Comparison of ENCODE assay signal across 9 cellular contexts in genomic region chr20:34222208-34222607, GRCh38. TPM values are rescaled to one million over a fixed set of nuclear protein-coding genes. Genes with fewer than 3 reads are reported as not detected.
DNase-seq lines count a peak whose midpoint lies in the region; ATAC-seq, FAIRE-seq and TF ChIP-seq lines count a peak whose summit lies in the region.
"Had no signal": no experiment of that assay in that cellular context is flagged by ENCODE, and none has a peak within 500 bp of the region (broad histone marks: within the 10 kb centered on the region; RNA-seq: fewer than 3 reads in every experiment).

No MANE protein-coding gene starts in this region.

- intact Hi-C loops in PC-9 (cut with micrococcal nuclease; ENCODE audit: unreplicated experiment), result no loop called here

- CTCF ChIA-PET in PC-9 (lab: Charles Lee), result interaction anchor here (0.7 kb wide), 1 partner anchor 32 kb away, joined by 3 read pairs; no protein-coding TSS in a partner anchor

- FAIRE-seq in H54 (lab: Jason Lieb, UNC), result no peak

- no peaks in the 10 kb centered on the region for H3K9me2 ChIP-seq in PC-9 (ENCODE audit: insufficient read depth)

- H3K4me2 ChIP-seq in OCI-LY3 (ENCODE audit: low read length) (peak overlapping the region; percentile 13; the same call in 1 of the 2 replicates), smooth muscle cell (peak overlapping the region; percentile 3), PC-9 (no peak overlapping the region)

- no peak for TF ChIP-seq POLR2A in H54 (IDR thresholded peaks at IDR 0.05; ENCODE audit: low read depth, low read length)

- H3K27me3 ChIP-seq in OCI-LY3 (ENCODE audit: low read depth, low read length) (no peaks in the 10 kb centered on the region), smooth muscle cell (ENCODE audit: low read depth) (no peaks in the 10 kb centered on the region), PC-9 (ENCODE audit: insufficient read depth, low read depth) (0 out of 2 replicates have a peak, but pooled peaks cover 3% of the 10 kb centered on the region)

- no peak overlapping the region for H3K4me3 ChIP-seq in OCI-LY3 (ENCODE audit: low read length)
- H3K4me3 ChIP-seq in epithelial cell of esophagus (ENCODE audit: low read length), result no peak overlapping the region
- no peak overlapping the region for H3K4me3 ChIP-seq in smooth muscle cell
- H3K4me3 ChIP-seq in PC-9, result no peak overlapping the region

- no peak for ATAC-seq in HG02884 (IDR thresholded peaks at IDR 0.05; ENCODE audit: unreplicated experiment)

- POLR2A ChIA-PET in PC-9 (lab: Charles Lee; ENCODE audit: unreplicated experiment), result interaction anchor here (0.6 kb wide), 1 partner anchor 140 kb away, joined by 12 read pairs; no protein-coding TSS in a partner anchor

- H3K79me2 ChIP-seq in OCI-LY3 (ENCODE audit: low read length) (no peaks in the 10 kb centered on the region), smooth muscle cell (ENCODE audit: low read depth) (no peaks in the 10 kb centered on the region), PC-9 (ENCODE audit: low read depth) (no peaks in the 10 kb centered on the region)

- DNase-seq in H54 (ENCODE audit: insufficient read length, low spot score) (peak; percentile 33), epithelial cell of esophagus (ENCODE audit: low read depth) (peak; percentile 82), smooth muscle cell (lab: John Stamatoyannopoulos, UW; ENCODE audit: unreplicated experiment) (no peak), PC-9 (no peak)
- no peak for DNase-seq in stimulated activated CD4-positive, alpha-beta T cell treated with anti-CD3 and anti-CD28 coated beads, Interleukin-4, amount 100 ng/mL, for 4 hours
- DNase-seq: activated effector memory CD4-positive, alpha-beta T cell treated with Interleukin-2 at 50 U/mL for 16 hours; NCI-H345 had no signal

- BruUV-seq in PC-9 (replicated peaks; lab: Mats Ljungman, UMichigan), result no TSS peak

- TF ChIP-seq CTCF in OCI-LY3 (IDR thresholded peaks at IDR 0.05; ENCODE audit: low read depth, low read length), result no peak
- TF ChIP-seq CTCF in epithelial cell of esophagus (IDR thresholded peaks at IDR 0.05; ENCODE audit: insufficient read depth, low read depth, low read length, missing control alignments), result no peak
- no peak for TF ChIP-seq CTCF in smooth muscle cell (IDR thresholded peaks at IDR 0.05; ENCODE audit: borderline replicate concordance, insufficient read depth, poor library complexity, severe bottlenecking)
- no peak for TF ChIP-seq CTCF in PC-9 (conservative IDR thresholded peaks at IDR 0.05)

- H3F3A ChIP-seq in smooth muscle cell (ENCODE audit: low read depth) (no peaks in the 10 kb centered on the region), PC-9 (ENCODE audit: insufficient read depth, low read depth) (no peaks in the 10 kb centered on the region)

- WGBS in smooth muscle cell (ENCODE audit: low lambda C conversion rate), result 1% methylated on average over 3 of the region's 3 CpGs

- H3K9me3 ChIP-seq in OCI-LY3 (ENCODE audit: insufficient read depth, low read length) (no peaks in the 10 kb centered on the region), smooth muscle cell (replicated peaks; ENCODE audit: low read depth) (no peaks in the 10 kb centered on the region), PC-9 (ENCODE audit: insufficient read depth, low read depth) (no peaks in the 10 kb centered on the region)

- H4K20me1 ChIP-seq in OCI-LY3 (ENCODE audit: insufficient read depth, low read length) (no peaks in the 10 kb centered on the region), smooth muscle cell (ENCODE audit: low read depth) (no peaks in the 10 kb centered on the region), PC-9 (ENCODE audit: insufficient read depth) (no peaks in the 10 kb centered on the region)

- no peak overlapping the region for H3K27ac ChIP-seq in OCI-LY3 (ENCODE audit: low read length)
- H3K27ac ChIP-seq in smooth muscle cell (ENCODE audit: low read depth), result no peak overlapping the region
- H3K27ac ChIP-seq in PC-9, result no peak overlapping the region

- H3K36me3 ChIP-seq in OCI-LY3 (replicated peaks; ENCODE audit: low read depth, low read length), result no peaks in the 10 kb centered on the region
- H3K36me3 ChIP-seq in smooth muscle cell (ENCODE audit: low read depth), result no peaks in the 10 kb centered on the region
- H3K36me3 ChIP-seq in PC-9 (ENCODE audit: low read depth), result no peaks in the 10 kb centered on the region

- H3K9ac ChIP-seq in OCI-LY3 (ENCODE audit: low read length) (no peak overlapping the region), smooth muscle cell (ENCODE audit: low read depth) (no peak overlapping the region)

- H2AFZ ChIP-seq in OCI-LY3 (ENCODE audit: low read depth, low read length) (0 out of 2 replicates have a peak overlapping the region, but pooled peaks have one; percentile 16), smooth muscle cell (ENCODE audit: low read depth) (no peak overlapping the region), PC-9 (no peak overlapping the region)

- H3K4me1 ChIP-seq in OCI-LY3 (ENCODE audit: low read length), result peaks cover 8% of the 10 kb centered on the region
- no peaks in the 10 kb centered on the region for H3K4me1 ChIP-seq in smooth muscle cell (ENCODE audit: low read depth)
- H3K4me1 ChIP-seq in PC-9 (replicated peaks; ENCODE audit: insufficient read depth), result no peaks in the 10 kb centered on the region

RNA-seq across cellular contexts. Expression of gene ASIP, which starts 19.0 kb away (rescaled TPM):
- total RNA-seq in smooth muscle cell, result not detected in 2 replicates
- polyA plus RNA-seq in smooth muscle cell, result not detected in 2 replicates
- not detected in 2 replicates for total RNA-seq in PC-9 (2021)

Comparison
In these comparisons a context has a peak if more than half of its experiments do, and no peak if none do; other contexts are left out.
1. DNase-seq: peak in H54 (single experiment) and epithelial cell of esophagus (single experiment); none in smooth muscle cell (single experiment), stimulated activated CD4-positive, alpha-beta T cell treated with anti-CD3 and anti-CD28 coated beads, Interleukin-4, amount 100 ng/mL, for 4 hours (0 of 2) and PC-9 (0 of 2).